In the genomic region with DNA sequence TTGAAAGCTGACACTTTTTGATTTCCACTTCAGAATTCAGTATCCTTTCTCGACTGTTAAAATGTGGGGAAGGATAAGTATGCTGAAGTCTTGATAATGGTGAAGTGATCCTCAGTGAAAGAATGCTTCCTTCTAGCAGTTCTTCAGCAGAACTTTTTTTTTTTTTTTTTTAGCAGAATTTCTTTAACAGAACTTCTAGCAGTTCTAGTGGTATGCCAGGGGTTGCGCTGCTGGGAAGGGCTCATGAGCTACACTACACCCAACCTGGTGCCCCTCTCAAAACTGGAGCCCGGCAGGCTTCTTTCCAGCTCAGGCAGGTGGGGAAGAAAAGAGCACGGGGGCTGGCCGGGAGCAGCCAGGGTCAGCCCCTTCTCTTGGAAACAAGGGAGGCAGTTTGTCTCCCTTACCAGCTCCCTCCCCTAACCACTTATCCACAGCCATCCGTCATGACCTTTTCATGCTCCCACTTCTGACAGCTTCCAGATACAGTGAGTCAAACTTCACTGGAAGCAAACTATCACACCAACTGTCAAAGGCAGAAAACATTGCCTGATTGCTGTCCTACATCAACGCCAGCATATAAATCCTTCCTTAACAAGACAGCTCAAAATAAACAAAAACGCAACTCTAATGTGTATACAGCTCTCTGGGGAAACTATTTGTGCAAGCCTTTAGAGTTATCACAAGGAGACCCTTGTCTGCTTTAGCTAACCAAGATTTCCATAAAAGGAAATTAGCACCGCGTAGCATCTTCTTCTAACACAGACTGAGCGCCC, we compare ENCODE assay signal across 8 cellular contexts.
DNase-seq lines count a peak whose midpoint lies in the region; ATAC-seq and TF ChIP-seq lines count a peak whose summit lies in the region.

No MANE protein-coding gene starts in this region.

- no peak overlapping the region for H3K4me3 Mint-ChIP-seq in effector memory CD8-positive, alpha-beta T cell
- H3K4me3 Mint-ChIP-seq in CD4-positive, alpha-beta T cell = no peak overlapping the region

- H3K4me1 ChIP-seq in mesodermal cell (ENCODE audit: control insufficient read depth, insufficient read depth, low read length, poor library complexity, severe bottlenecking) = peaks cover 30% of the 10 kb centered on the region

- H3K27me3 Mint-ChIP-seq in effector memory CD8-positive, alpha-beta T cell = no peaks in the 10 kb centered on the region
- no peaks in the 10 kb centered on the region for H3K27me3 Mint-ChIP-seq in CD4-positive, alpha-beta T cell

- CTCF ChIA-PET in AG04450 (lab: Charles Lee) = interaction anchor here (0.7 to 1.6 kb wide), 2 partner anchors 65 to 72 kb away, joined by 3 read pairs; no protein-coding TSS in a partner anchor
- CTCF ChIA-PET in CD4-positive, alpha-beta T cell (lab: Charles Lee) = no interaction called here

- peaks cover 12% of the 10 kb centered on the region for H3K36me3 Mint-ChIP-seq in effector memory CD8-positive, alpha-beta T cell (ENCODE audit: insufficient read depth)
- peaks cover 85% of the 10 kb centered on the region for H3K36me3 Mint-ChIP-seq in CD4-positive, alpha-beta T cell (ENCODE audit: low read depth)

- H3K4me3 ChIP-seq in AG04450 (ENCODE audit: low read depth, low read length) = peak overlapping the region; percentile 0; the same call in 1 of the 2 replicates
- no peak overlapping the region for H3K4me3 ChIP-seq in mesodermal cell (ENCODE audit: extremely low read depth, insufficient read depth, low read length, poor library complexity, severe bottlenecking)
- no peak overlapping the region for H3K4me3 ChIP-seq in dorsolateral prefrontal cortex

- H3K9me3 ChIP-seq in AG04450 (ENCODE audit: control insufficient read depth, insufficient read depth, low read length) (no peaks in the 10 kb centered on the region), mesodermal cell (ENCODE audit: control insufficient read depth, low read length) (no peaks in the 10 kb centered on the region)
- H3K9me3 ChIP-seq in CD4-positive, alpha-beta T cell (ENCODE audit: control insufficient read depth, low read length) = no peaks in the 10 kb centered on the region

- H3K27ac ChIP-seq in AG04450 (ENCODE audit: low read depth, low read length) = peak overlapping the region; percentile 43
- H3K27ac ChIP-seq in mesodermal cell (ENCODE audit: low read depth, low read length, severe bottlenecking) = peak overlapping the region; percentile 91
- no peak overlapping the region for H3K27ac ChIP-seq in CD4-positive, alpha-beta T cell (ENCODE audit: low read depth, low read length)
- no peak overlapping the region for H3K27ac ChIP-seq in dorsolateral prefrontal cortex

- H3K27me3 ChIP-seq in AG04450 (ENCODE audit: control insufficient read depth, insufficient read depth, low read length) (no peaks in the 10 kb centered on the region), dorsolateral prefrontal cortex (no peaks in the 10 kb centered on the region)
- no peaks in the 10 kb centered on the region for H3K27me3 ChIP-seq in CD4-positive, alpha-beta T cell (ENCODE audit: control insufficient read depth, insufficient read depth, low read length)

- no peak for ATAC-seq in effector memory CD8-positive, alpha-beta T cell (replicated peaks)
- ATAC-seq in CD4-positive, alpha-beta T cell (ENCODE audit: poor library complexity) = no peak
- no peak for ATAC-seq in HG02588 (IDR thresholded peaks at IDR 0.05; ENCODE audit: unreplicated experiment)

- H3K4me1 Mint-ChIP-seq in effector memory CD8-positive, alpha-beta T cell (ENCODE audit: low read depth in 2 of 2) = peaks cover 2 to 9% of the 10 kb centered on the region in 2 donors
- H3K4me1 Mint-ChIP-seq in CD4-positive, alpha-beta T cell (ENCODE audit: low read depth) = no peaks in the 10 kb centered on the region

- intact Hi-C loops in CD4-positive, alpha-beta T cell (cut with DNase I, micrococcal nuclease) = no loop called here
- intact Hi-C loops in dorsolateral prefrontal cortex (cut with DNase I) = no loop called here

- 15 to 43% methylated on average over 5 of the region's 11 CpGs for WGBS in mesodermal cell (ENCODE audit: insufficient coverage in 2 of 2), 2 experiments

- peaks cover 7% of the 10 kb centered on the region for H3K36me3 ChIP-seq in mesodermal cell (ENCODE audit: control insufficient read depth, insufficient read depth, low read length)

- peak; percentile 49 for DNase-seq in AG04450 (ENCODE audit: low read depth, low spot score)
- peak; percentile 40 for DNase-seq in NCI-H1105 treated with DMSO at 0.1 percent for 48 hours (lab: John Stamatoyannopoulos, UW)
- DNase-seq in effector memory CD8-positive, alpha-beta T cell = no peak
- DNase-seq in activated T-cell treated with anti-CD3 and anti-CD28 coated beads, Interleukin-2, amount 50 U/mL, for 1 hour = no peak
- no peak for DNase-seq in CD4-positive, alpha-beta T cell
- no peak for DNase-seq in dorsolateral prefrontal cortex

- no peaks in the 10 kb centered on the region for H3K9me3 Mint-ChIP-seq in effector memory CD8-positive, alpha-beta T cell
- no peaks in the 10 kb centered on the region for H3K9me3 Mint-ChIP-seq in CD4-positive, alpha-beta T cell

- H3K27ac Mint-ChIP-seq in effector memory CD8-positive, alpha-beta T cell = peak overlapping the region; percentile 51 to 54
- no peak overlapping the region for H3K27ac Mint-ChIP-seq in CD4-positive, alpha-beta T cell

- POLR2A ChIA-PET in AG04450 (lab: Yijun Ruan, JAX) = interaction anchor here (0.6 to 1.6 kb wide), 8 partner anchors 7 to 72 kb away, joined by 3 to 8 read pairs (median 5); no protein-coding TSS in a partner anchor
- POLR2A ChIA-PET in CD4-positive, alpha-beta T cell (lab: Charles Lee) = no interaction called here

- TF ChIP-seq CTCF in AG04450 (IDR thresholded peaks at IDR 0.05; ENCODE audit: low read depth, low read length) = peak; percentile 40
- no peak for TF ChIP-seq CTCF in CD4-positive, alpha-beta T cell (IDR thresholded peaks at IDR 0.05)
- TF ChIP-seq CTCF in dorsolateral prefrontal cortex (IDR thresholded peaks at IDR 0.05 in 54 of 56, conservative IDR thresholded peaks at IDR 0.05 in 2 of 56; ENCODE audit: low read depth in 1 of 56, partially characterized antibody in 56 of 56) = no peak

Comparison
In these comparisons a context has a peak if more than half of its experiments do, and no peak if none do; other contexts are left out.
1. DNase-seq: peak in AG04450 (single experiment) and NCI-H1105 treated with DMSO at 0.1 percent for 48 hours (single experiment); none in effector memory CD8-positive, alpha-beta T cell (0 of 3), activated T-cell treated with anti-CD3 and anti-CD28 coated beads, Interleukin-2, amount 50 U/mL, for 1 hour (single experiment), CD4-positive, alpha-beta T cell (0 of 10) and dorsolateral prefrontal cortex (0 of 10).
2. H3K27ac ChIP-seq: peak in AG04450 (single experiment) and mesodermal cell (single experiment); none in CD4-positive, alpha-beta T cell (single experiment) and dorsolateral prefrontal cortex (0 of 59).